In genomic region chrX:55908685-55909212, GRCh38 we compare ENCODE assay signal across 8 cellular contexts.
DNase-seq lines count a peak whose midpoint lies in the region; ATAC-seq and TF ChIP-seq lines count a peak whose summit lies in the region.

No MANE protein-coding gene starts in this region.

- intact Hi-C loops in dendritic cell treated with granulocyte-macrophage colony-stimulating factor and Interleukin-4, amounts not matched to agents 40 ng/mL and 50 ng/mL, for 4 days (cut with micrococcal nuclease) = no loop called here
- intact Hi-C loops in right lobe of liver (cut with DNase I) = no loop called here

- ATAC-seq in HG02938 (IDR thresholded peaks at IDR 0.05; ENCODE audit: unreplicated experiment) (peak; percentile 48), right lobe of liver (peak; percentile 46 to 60 (median 52))

- H3K4me1 ChIP-seq in right lobe of liver (no peaks in the 10 kb centered on the region), stomach smooth muscle (ENCODE audit: control insufficient read depth, insufficient read depth, low read length) (no peaks in the 10 kb centered on the region)

- H3K4me3 ChIP-seq in right lobe of liver (peak overlapping the region; percentile 39 to 56 (median 45)), stomach smooth muscle (ENCODE audit: low read length in 2 of 2) (peak overlapping the region; percentile 78 to 85)

- peak overlapping the region; percentile 84 for H3K27ac Mint-ChIP-seq in dendritic cell treated with granulocyte-macrophage colony-stimulating factor and Interleukin-4, amounts not matched to agents 40 ng/mL and 50 ng/mL, for 4 days

- H3K36me3 Mint-ChIP-seq in dendritic cell treated with granulocyte-macrophage colony-stimulating factor and Interleukin-4, amounts not matched to agents 40 ng/mL and 50 ng/mL, for 4 days (ENCODE audit: low read depth) = peaks cover 9% of the 10 kb centered on the region

- H3K36me3 ChIP-seq in right lobe of liver (no peaks in the 10 kb centered on the region), stomach smooth muscle (ENCODE audit: control insufficient read depth in 2 of 2, insufficient read depth in 2 of 2, low read length in 2 of 2) (no peaks in the 10 kb centered on the region)

- TF ChIP-seq CTCF in right lobe of liver (IDR thresholded peaks at IDR 0.05) = no peak

- H3K9me3 ChIP-seq in right lobe of liver = no peaks in the 10 kb centered on the region
- no peaks in the 10 kb centered on the region for H3K9me3 ChIP-seq in stomach smooth muscle (ENCODE audit: control insufficient read depth in 2 of 2, low read length in 2 of 2)

- H3K4me3 Mint-ChIP-seq in dendritic cell treated with granulocyte-macrophage colony-stimulating factor and Interleukin-4, amounts not matched to agents 40 ng/mL and 50 ng/mL, for 4 days = peak overlapping the region; percentile 89

- peaks cover 22% of the 10 kb centered on the region for H3K4me1 Mint-ChIP-seq in dendritic cell treated with granulocyte-macrophage colony-stimulating factor and Interleukin-4, amounts not matched to agents 40 ng/mL and 50 ng/mL, for 4 days (ENCODE audit: low read depth)

- no peaks in the 10 kb centered on the region for H3K27me3 ChIP-seq in right lobe of liver
- H3K27me3 ChIP-seq in stomach smooth muscle (ENCODE audit: control insufficient read depth in 1 of 2, insufficient read depth in 2 of 2, low read length in 2 of 2) = peaks cover 0 to 3% of the 10 kb centered on the region in 2 donors

- H3K27ac ChIP-seq in right lobe of liver (no peak overlapping the region), stomach smooth muscle (ENCODE audit: low read length) (peak overlapping the region; percentile 6)

- DNase-seq in activated effector memory CD4-positive, alpha-beta T cell treated with anti-CD3 and anti-CD28 coated beads, Interleukin-2, amount 50 U/mL, for 16 hours = peak; percentile 56
- DNase-seq in activated effector memory CD4-positive, alpha-beta T cell treated with Interleukin-2 at 50 U/mL for 16 hours = no peak
- peak; percentile 31 for DNase-seq in RPMI8226
- DNase-seq in right lobe of liver = no peak
- DNase-seq in NCI-H1930 (lab: John Stamatoyannopoulos, UW) = no peak

- no peak for TF ChIP-seq POLR2A in right lobe of liver (IDR thresholded peaks at IDR 0.05)

- H3K27me3 Mint-ChIP-seq in dendritic cell treated with granulocyte-macrophage colony-stimulating factor and Interleukin-4, amounts not matched to agents 40 ng/mL and 50 ng/mL, for 4 days = no peaks in the 10 kb centered on the region

- WGBS in right lobe of liver (ENCODE audit: insufficient coverage, low coverage, low lambda C conversion rate, missing lambda C conversion rate) = 15% methylated on average over 17 of the region's 18 CpGs

- no peaks in the 10 kb centered on the region for H3K9me3 Mint-ChIP-seq in dendritic cell treated with granulocyte-macrophage colony-stimulating factor and Interleukin-4, amounts not matched to agents 40 ng/mL and 50 ng/mL, for 4 days

- H3K9ac ChIP-seq in stomach smooth muscle (ENCODE audit: low read length in 2 of 2) = peak overlapping the region; percentile 64 to 76

Comparison
In these comparisons a context has a peak if more than half of its experiments do, and no peak if none do; other contexts are left out.
1. DNase-seq: peak in activated effector memory CD4-positive, alpha-beta T cell treated with anti-CD3 and anti-CD28 coated beads, Interleukin-2, amount 50 U/mL, for 16 hours (single experiment) and RPMI8226 (single experiment); none in activated effector memory CD4-positive, alpha-beta T cell treated with Interleukin-2 at 50 U/mL for 16 hours (single experiment), right lobe of liver (0 of 3) and NCI-H1930 (0 of 2).